1 cellular context compared by ENCODE assay signal in the genomic region with DNA sequence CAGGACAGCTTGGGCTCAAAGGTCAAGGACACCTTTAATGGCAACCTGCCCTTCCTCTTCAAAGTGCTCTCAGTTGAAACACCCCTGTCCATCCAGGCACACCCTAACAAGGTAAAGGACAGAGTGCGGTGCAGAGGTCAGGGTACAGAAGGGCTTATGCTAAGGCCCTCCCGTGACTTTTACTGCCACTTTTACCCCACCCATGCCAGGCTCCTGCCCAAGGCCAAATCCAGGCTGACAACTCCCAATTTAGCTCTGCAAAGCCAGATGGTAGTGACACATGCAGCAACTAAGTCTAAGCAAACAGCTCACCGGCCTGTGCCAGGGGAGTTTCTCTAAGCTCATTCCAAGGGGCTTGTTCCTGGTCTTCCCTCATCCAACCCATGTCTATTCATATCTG.
TF ChIP-seq lines count a peak whose summit lies in the region.

No MANE protein-coding gene starts in this region.

TF ChIP-seq in HEK293T, 16 proteins besides CTCF, POLR2A, EP300 and RAD21:
- TF ChIP-seq L3MBTL2 (conservative IDR thresholded peaks at IDR 0.05): no peak
- TF ChIP-seq BHLHE40 (IDR thresholded peaks at IDR 0.05; ENCODE audit: borderline replicate concordance): no peak
- TF ChIP-seq CTBP1 (IDR thresholded peaks at IDR 0.05; ENCODE audit: borderline replicate concordance): no peak
- TF ChIP-seq ARNT (IDR thresholded peaks at IDR 0.05): no peak
- no peak for TF ChIP-seq SUZ12 (IDR thresholded peaks at IDR 0.05)
- no peak for TF ChIP-seq FOXM1 (IDR thresholded peaks at IDR 0.05; ENCODE audit: borderline replicate concordance)
- no peak for TF ChIP-seq HDGF (IDR thresholded peaks at IDR 0.05; ENCODE audit: borderline replicate concordance)
- no peak for TF ChIP-seq NFRKB (IDR thresholded peaks at IDR 0.05)
- TF ChIP-seq ZNF384 (IDR thresholded peaks at IDR 0.05): no peak
- no peak for TF ChIP-seq FOXA1 (IDR thresholded peaks at IDR 0.05)
- TF ChIP-seq ELF4 (IDR thresholded peaks at IDR 0.05): no peak
- no peak for TF ChIP-seq LEF1 (IDR thresholded peaks at IDR 0.05; ENCODE audit: borderline replicate concordance)
- no peak for TF ChIP-seq TARDBP (IDR thresholded peaks at IDR 0.05)
- TF ChIP-seq, protein P1, sequence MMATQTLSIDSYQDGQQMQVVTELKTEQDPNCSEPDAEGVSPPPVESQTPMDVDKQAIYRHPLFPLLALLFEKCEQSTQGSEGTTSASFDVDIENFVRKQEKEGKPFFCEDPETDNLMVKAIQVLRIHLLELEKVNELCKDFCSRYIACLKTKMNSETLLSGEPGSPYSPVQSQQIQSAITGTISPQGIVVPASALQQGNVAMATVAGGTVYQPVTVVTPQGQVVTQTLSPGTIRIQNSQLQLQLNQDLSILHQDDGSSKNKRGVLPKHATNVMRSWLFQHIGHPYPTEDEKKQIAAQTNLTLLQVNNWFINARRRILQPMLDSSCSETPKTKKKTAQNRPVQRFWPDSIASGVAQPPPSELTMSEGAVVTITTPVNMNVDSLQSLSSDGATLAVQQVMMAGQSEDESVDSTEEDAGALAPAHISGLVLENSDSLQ (IDR thresholded peaks at IDR 0.05): no peak
- no peak for TF ChIP-seq SP1 (IDR thresholded peaks at IDR 0.05)
- TF ChIP-seq FOXK2 (IDR thresholded peaks at IDR 0.05): no peak
TF ChIP-seq in HEK293T: peak in this region for 0.
